In genomic region chr9:77127071-77127470, GRCh38 we compare ENCODE assay signal across 1 cellular context.
TF ChIP-seq lines count a peak whose summit lies in the region.

No MANE protein-coding gene starts in this region.

TF ChIP-seq in H1, 55 proteins besides CTCF, POLR2A, EP300 and RAD21:
- TF ChIP-seq RBBP5 (IDR thresholded peaks at IDR 0.05; ENCODE audit: borderline replicate concordance, low read depth, low read length) (no peak), HDAC6 (IDR thresholded peaks at IDR 0.05; ENCODE audit: low read depth, low read length) (no peak), BCL11A (IDR thresholded peaks at IDR 0.05; ENCODE audit: low read depth in 2 of 2, low read length in 2 of 2) (no peak), SAP30 (IDR thresholded peaks at IDR 0.05; ENCODE audit: insufficient read depth, insufficient replicate concordance, low read length) (no peak), EGR1 (IDR thresholded peaks at IDR 0.05; ENCODE audit: borderline replicate concordance, low read depth, low read length) (no peak), EZH2 (IDR thresholded peaks at IDR 0.05; ENCODE audit: low read depth, low read length, severe bottlenecking) (no peak), GTF2F1 (IDR thresholded peaks at IDR 0.05; ENCODE audit: borderline replicate concordance, low read depth, low read length) (no peak), BACH1 (IDR thresholded peaks at IDR 0.05; ENCODE audit: low read length) (no peak), RXRA (IDR thresholded peaks at IDR 0.05; ENCODE audit: insufficient read depth, low read depth, low read length) (no peak), NRF1 (IDR thresholded peaks at IDR 0.05; ENCODE audit: low read depth, low read length) (no peak), PHF8 (conservative IDR thresholded peaks at IDR 0.05; ENCODE audit: low read depth, low read length) (no peak), GABPA (IDR thresholded peaks at IDR 0.05; ENCODE audit: borderline replicate concordance, insufficient read depth, low read length) (no peak), ZNF274 (IDR thresholded peaks at IDR 0.05; ENCODE audit: borderline replicate concordance, extremely low read depth, low read length) (no peak), SIX5 (IDR thresholded peaks at IDR 0.05; ENCODE audit: low read depth, low read length) (no peak), CHD1 (IDR thresholded peaks at IDR 0.05; ENCODE audit: low read depth, low read length) (no peak)
TF ChIP-seq in H1: peak in this region for 0.
